2 cellular contexts compared by ENCODE assay signal in the genomic region with DNA sequence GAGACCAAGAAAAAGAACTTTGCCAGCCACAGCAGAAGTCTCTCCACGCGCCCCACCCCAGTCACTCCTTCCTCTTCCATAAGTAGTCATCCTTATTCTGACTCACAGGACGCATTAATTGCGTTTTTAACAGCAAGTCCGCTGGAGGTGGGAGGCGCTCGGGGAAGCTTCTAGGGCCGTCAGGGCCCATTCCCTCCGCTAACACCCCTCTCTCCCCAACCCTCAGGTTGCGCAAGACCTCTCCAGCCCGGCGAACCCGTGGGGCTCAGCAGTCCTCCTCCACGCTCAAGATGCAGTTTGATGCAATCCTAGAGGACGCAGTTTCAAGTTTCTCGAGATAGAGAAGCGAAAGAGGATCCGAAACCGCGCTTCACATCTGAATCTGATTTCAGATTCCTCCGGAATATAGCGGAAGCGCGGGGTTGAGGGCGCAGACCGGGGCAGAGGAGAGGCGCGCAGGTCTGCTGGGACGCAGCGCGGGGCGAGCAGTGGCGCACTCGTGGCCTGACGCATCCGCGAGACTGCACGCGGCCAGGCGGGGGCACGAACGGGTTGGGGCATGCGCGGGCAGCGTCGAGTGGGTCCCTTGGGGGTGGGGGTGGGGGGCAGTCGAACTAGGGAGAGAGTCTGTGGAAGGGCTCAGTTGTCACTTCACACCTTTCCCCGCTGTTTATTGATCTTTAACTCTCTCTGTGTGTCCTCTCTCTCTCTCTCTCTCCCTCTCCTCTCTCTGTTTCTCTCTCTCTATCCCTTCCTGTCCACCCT.
TF ChIP-seq lines count a peak whose summit lies in the region.

No MANE protein-coding gene starts in this region.

TF ChIP-seq in A549, 52 proteins besides CTCF, POLR2A, EP300 and RAD21 (continued from another document and continues in another):
- TF ChIP-seq, protein P1, sequence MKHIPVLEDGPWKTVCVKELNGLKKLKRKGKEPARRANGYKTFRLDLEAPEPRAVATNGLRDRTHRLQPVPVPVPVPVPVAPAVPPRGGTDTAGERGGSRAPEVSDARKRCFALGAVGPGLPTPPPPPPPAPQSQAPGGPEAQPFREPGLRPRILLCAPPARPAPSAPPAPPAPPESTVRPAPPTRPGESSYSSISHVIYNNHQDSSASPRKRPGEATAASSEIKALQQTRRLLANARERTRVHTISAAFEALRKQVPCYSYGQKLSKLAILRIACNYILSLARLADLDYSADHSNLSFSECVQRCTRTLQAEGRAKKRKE (CRISPR knock-in tag; IDR thresholded peaks at IDR 0.05; ENCODE audit: low read depth): 0 out of 2 replicates have a peak, but pooled peaks have one; percentile 24
- TF ChIP-seq KDM5A (IDR thresholded peaks at IDR 0.05): no peak
- TF ChIP-seq CBX8 (IDR thresholded peaks at IDR 0.05): no peak
- TF ChIP-seq MYC (IDR thresholded peaks at IDR 0.05; ENCODE audit: borderline replicate concordance, low read length): peak; percentile 83
- TF ChIP-seq JUN (IDR thresholded peaks at IDR 0.05): peak; percentile 72 to 91; a peak in 4 of 5 replicates
- no peak for TF ChIP-seq CHD2 (IDR thresholded peaks at IDR 0.05; ENCODE audit: low read length, partially characterized antibody)
- TF ChIP-seq SMC3 (IDR thresholded peaks at IDR 0.05): peak; percentile 38; the same call in 1 of the 3 replicates
- TF ChIP-seq TFCP2L1 (CRISPR knock-in tag; IDR thresholded peaks at IDR 0.05): no peak
- TF ChIP-seq, protein P2, sequence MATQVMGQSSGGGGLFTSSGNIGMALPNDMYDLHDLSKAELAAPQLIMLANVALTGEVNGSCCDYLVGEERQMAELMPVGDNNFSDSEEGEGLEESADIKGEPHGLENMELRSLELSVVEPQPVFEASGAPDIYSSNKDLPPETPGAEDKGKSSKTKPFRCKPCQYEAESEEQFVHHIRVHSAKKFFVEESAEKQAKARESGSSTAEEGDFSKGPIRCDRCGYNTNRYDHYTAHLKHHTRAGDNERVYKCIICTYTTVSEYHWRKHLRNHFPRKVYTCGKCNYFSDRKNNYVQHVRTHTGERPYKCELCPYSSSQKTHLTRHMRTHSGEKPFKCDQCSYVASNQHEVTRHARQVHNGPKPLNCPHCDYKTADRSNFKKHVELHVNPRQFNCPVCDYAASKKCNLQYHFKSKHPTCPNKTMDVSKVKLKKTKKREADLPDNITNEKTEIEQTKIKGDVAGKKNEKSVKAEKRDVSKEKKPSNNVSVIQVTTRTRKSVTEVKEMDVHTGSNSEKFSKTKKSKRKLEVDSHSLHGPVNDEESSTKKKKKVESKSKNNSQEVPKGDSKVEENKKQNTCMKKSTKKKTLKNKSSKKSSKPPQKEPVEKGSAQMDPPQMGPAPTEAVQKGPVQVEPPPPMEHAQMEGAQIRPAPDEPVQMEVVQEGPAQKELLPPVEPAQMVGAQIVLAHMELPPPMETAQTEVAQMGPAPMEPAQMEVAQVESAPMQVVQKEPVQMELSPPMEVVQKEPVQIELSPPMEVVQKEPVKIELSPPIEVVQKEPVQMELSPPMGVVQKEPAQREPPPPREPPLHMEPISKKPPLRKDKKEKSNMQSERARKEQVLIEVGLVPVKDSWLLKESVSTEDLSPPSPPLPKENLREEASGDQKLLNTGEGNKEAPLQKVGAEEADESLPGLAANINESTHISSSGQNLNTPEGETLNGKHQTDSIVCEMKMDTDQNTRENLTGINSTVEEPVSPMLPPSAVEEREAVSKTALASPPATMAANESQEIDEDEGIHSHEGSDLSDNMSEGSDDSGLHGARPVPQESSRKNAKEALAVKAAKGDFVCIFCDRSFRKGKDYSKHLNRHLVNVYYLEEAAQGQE (IDR thresholded peaks at IDR 0.05): no peak
- no peak for TF ChIP-seq FOSL2 (IDR thresholded peaks at IDR 0.05)
- peak; percentile 62 for TF ChIP-seq FOSL2 (CRISPR knock-in tag; IDR thresholded peaks at IDR 0.05)
- TF ChIP-seq, protein P3, sequence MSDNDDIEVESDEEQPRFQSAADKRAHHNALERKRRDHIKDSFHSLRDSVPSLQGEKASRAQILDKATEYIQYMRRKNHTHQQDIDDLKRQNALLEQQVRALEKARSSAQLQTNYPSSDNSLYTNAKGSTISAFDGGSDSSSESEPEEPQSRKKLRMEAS (IDR thresholded peaks at IDR 0.05): peak; percentile 98
- TF ChIP-seq RNF2 (IDR thresholded peaks at IDR 0.05; ENCODE audit: borderline replicate concordance, low read depth): 0 out of 2 replicates have a peak, but pooled peaks have one; percentile 17
- peak; percentile 68 for TF ChIP-seq PHF8 (IDR thresholded peaks at IDR 0.05; ENCODE audit: borderline replicate concordance, low read depth)
- TF ChIP-seq EHF (CRISPR knock-in tag; IDR thresholded peaks at IDR 0.05): no peak
- TF ChIP-seq CEBPB (IDR thresholded peaks at IDR 0.05): peak; percentile 98 to 100
- TF ChIP-seq, protein P4, sequence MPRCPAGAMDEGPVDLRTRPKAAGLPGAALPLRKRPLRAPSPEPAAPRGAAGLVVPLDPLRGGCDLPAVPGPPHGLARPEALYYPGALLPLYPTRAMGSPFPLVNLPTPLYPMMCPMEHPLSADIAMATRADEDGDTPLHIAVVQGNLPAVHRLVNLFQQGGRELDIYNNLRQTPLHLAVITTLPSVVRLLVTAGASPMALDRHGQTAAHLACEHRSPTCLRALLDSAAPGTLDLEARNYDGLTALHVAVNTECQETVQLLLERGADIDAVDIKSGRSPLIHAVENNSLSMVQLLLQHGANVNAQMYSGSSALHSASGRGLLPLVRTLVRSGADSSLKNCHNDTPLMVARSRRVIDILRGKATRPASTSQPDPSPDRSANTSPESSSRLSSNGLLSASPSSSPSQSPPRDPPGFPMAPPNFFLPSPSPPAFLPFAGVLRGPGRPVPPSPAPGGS (IDR thresholded peaks at IDR 0.05): peak; percentile 69; the same call in 2 of the 3 replicates
- TF ChIP-seq EHMT2 (IDR thresholded peaks at IDR 0.05; ENCODE audit: low read depth): no peak
- no peak for TF ChIP-seq ZC3H11A (IDR thresholded peaks at IDR 0.05)
- peak; percentile 98 for TF ChIP-seq HDAC2 (IDR thresholded peaks at IDR 0.05)
- peak; percentile 25; the same call in 1 of the 2 replicates for TF ChIP-seq GATA3 (IDR thresholded peaks at IDR 0.05; ENCODE audit: borderline replicate concordance)
- no peak for TF ChIP-seq ZNF302 (CRISPR knock-in tag; IDR thresholded peaks at IDR 0.05)
- TF ChIP-seq, protein P5, sequence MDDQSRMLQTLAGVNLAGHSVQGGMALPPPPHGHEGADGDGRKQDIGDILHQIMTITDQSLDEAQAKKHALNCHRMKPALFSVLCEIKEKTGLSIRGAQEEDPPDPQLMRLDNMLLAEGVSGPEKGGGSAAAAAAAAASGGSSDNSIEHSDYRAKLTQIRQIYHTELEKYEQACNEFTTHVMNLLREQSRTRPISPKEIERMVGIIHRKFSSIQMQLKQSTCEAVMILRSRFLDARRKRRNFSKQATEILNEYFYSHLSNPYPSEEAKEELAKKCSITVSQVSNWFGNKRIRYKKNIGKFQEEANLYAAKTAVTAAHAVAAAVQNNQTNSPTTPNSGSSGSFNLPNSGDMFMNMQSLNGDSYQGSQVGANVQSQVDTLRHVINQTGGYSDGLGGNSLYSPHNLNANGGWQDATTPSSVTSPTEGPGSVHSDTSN (IDR thresholded peaks at IDR 0.05): no peak
- TF ChIP-seq, protein P6, sequence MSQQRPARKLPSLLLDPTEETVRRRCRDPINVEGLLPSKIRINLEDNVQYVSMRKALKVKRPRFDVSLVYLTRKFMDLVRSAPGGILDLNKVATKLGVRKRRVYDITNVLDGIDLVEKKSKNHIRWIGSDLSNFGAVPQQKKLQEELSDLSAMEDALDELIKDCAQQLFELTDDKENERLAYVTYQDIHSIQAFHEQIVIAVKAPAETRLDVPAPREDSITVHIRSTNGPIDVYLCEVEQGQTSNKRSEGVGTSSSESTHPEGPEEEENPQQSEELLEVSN (IDR thresholded peaks at IDR 0.05; ENCODE audit: borderline replicate concordance, low read depth): peak; percentile 97
- TF ChIP-seq CBX2 (IDR thresholded peaks at IDR 0.05; ENCODE audit: borderline replicate concordance, low read depth): no peak

TF ChIP-seq in HepG2, 621 proteins besides CTCF, POLR2A, EP300 and RAD21 (continued from another document and continues in another):
- TF ChIP-seq ZNF619 (CRISPR knock-in tag; IDR thresholded peaks at IDR 0.05) (no peak), PHF8 (CRISPR knock-in tag; IDR thresholded peaks at IDR 0.05) (no peak), SIX1 (CRISPR knock-in tag; IDR thresholded peaks at IDR 0.05; ENCODE audit: borderline replicate concordance) (no peak), SRSF4 (IDR thresholded peaks at IDR 0.05; ENCODE audit: low read depth, low read length, poor library complexity, severe bottlenecking) (no peak), ZNF350 (CRISPR knock-in tag; IDR thresholded peaks at IDR 0.05; ENCODE audit: borderline replicate concordance, low read depth) (peak; percentile 26; the same call in 1 of the 2 replicates), ZNF672 (CRISPR knock-in tag; IDR thresholded peaks at IDR 0.05) (no peak), ZNF30 (CRISPR knock-in tag; IDR thresholded peaks at IDR 0.05) (no peak), KLF13 (CRISPR knock-in tag; IDR thresholded peaks at IDR 0.05) (no peak), MATR3 (CRISPR knock-in tag; IDR thresholded peaks at IDR 0.05) (no peak), ZNF10 (CRISPR knock-in tag; IDR thresholded peaks at IDR 0.05; ENCODE audit: borderline replicate concordance, low read depth) (no peak), ZBTB21 (CRISPR knock-in tag; IDR thresholded peaks at IDR 0.05) (no peak), ZNF124 (CRISPR knock-in tag; IDR thresholded peaks at IDR 0.05) (no peak), FOXC1 (CRISPR knock-in tag; IDR thresholded peaks at IDR 0.05; ENCODE audit: borderline replicate concordance) (no peak), RNF2 (conservative IDR thresholded peaks at IDR 0.05; ENCODE audit: low read depth) (no peak), ZNF292 (CRISPR knock-in tag; IDR thresholded peaks at IDR 0.05; ENCODE audit: borderline replicate concordance, low read depth) (no peak), POGZ (CRISPR knock-in tag; IDR thresholded peaks at IDR 0.05) (no peak), ZNF260 (CRISPR knock-in tag; IDR thresholded peaks at IDR 0.05; ENCODE audit: borderline replicate concordance, low read depth) (no peak), GTF2F1 (IDR thresholded peaks at IDR 0.05; ENCODE audit: low read length) (no peak)
- TF ChIP-seq, protein P7, sequence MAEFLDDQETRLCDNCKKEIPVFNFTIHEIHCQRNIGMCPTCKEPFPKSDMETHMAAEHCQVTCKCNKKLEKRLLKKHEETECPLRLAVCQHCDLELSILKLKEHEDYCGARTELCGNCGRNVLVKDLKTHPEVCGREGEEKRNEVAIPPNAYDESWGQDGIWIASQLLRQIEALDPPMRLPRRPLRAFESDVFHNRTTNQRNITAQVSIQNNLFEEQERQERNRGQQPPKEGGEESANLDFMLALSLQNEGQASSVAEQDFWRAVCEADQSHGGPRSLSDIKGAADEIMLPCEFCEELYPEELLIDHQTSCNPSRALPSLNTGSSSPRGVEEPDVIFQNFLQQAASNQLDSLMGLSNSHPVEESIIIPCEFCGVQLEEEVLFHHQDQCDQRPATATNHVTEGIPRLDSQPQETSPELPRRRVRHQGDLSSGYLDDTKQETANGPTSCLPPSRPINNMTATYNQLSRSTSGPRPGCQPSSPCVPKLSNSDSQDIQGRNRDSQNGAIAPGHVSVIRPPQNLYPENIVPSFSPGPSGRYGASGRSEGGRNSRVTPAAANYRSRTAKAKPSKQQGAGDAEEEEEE (CRISPR knock-in tag; IDR thresholded peaks at IDR 0.05; ENCODE audit: borderline replicate concordance): no peak
- TF ChIP-seq, protein P8, sequence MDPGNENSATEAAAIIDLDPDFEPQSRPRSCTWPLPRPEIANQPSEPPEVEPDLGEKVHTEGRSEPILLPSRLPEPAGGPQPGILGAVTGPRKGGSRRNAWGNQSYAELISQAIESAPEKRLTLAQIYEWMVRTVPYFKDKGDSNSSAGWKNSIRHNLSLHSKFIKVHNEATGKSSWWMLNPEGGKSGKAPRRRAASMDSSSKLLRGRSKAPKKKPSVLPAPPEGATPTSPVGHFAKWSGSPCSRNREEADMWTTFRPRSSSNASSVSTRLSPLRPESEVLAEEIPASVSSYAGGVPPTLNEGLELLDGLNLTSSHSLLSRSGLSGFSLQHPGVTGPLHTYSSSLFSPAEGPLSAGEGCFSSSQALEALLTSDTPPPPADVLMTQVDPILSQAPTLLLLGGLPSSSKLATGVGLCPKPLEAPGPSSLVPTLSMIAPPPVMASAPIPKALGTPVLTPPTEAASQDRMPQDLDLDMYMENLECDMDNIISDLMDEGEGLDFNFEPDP (CRISPR knock-in tag; conservative IDR thresholded peaks at IDR 0.05): no peak
- TF ChIP-seq, protein P9, sequence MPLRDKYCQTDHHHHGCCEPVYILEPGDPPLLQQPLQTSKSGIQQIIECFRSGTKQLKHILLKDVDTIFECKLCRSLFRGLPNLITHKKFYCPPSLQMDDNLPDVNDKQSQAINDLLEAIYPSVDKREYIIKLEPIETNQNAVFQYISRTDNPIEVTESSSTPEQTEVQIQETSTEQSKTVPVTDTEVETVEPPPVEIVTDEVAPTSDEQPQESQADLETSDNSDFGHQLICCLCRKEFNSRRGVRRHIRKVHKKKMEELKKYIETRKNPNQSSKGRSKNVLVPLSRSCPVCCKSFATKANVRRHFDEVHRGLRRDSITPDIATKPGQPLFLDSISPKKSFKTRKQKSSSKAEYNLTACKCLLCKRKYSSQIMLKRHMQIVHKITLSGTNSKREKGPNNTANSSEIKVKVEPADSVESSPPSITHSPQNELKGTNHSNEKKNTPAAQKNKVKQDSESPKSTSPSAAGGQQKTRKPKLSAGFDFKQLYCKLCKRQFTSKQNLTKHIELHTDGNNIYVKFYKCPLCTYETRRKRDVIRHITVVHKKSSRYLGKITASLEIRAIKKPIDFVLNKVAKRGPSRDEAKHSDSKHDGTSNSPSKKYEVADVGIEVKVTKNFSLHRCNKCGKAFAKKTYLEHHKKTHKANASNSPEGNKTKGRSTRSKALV (CRISPR knock-in tag; IDR thresholded peaks at IDR 0.05): peak; percentile 99
- TF ChIP-seq, protein P10, sequence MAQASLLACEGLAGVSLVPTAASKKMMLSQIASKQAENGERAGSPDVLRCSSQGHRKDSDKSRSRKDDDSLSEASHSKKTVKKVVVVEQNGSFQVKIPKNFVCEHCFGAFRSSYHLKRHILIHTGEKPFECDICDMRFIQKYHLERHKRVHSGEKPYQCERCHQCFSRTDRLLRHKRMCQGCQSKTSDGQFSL (CRISPR knock-in tag; IDR thresholded peaks at IDR 0.05): no peak
- TF ChIP-seq, protein P11, sequence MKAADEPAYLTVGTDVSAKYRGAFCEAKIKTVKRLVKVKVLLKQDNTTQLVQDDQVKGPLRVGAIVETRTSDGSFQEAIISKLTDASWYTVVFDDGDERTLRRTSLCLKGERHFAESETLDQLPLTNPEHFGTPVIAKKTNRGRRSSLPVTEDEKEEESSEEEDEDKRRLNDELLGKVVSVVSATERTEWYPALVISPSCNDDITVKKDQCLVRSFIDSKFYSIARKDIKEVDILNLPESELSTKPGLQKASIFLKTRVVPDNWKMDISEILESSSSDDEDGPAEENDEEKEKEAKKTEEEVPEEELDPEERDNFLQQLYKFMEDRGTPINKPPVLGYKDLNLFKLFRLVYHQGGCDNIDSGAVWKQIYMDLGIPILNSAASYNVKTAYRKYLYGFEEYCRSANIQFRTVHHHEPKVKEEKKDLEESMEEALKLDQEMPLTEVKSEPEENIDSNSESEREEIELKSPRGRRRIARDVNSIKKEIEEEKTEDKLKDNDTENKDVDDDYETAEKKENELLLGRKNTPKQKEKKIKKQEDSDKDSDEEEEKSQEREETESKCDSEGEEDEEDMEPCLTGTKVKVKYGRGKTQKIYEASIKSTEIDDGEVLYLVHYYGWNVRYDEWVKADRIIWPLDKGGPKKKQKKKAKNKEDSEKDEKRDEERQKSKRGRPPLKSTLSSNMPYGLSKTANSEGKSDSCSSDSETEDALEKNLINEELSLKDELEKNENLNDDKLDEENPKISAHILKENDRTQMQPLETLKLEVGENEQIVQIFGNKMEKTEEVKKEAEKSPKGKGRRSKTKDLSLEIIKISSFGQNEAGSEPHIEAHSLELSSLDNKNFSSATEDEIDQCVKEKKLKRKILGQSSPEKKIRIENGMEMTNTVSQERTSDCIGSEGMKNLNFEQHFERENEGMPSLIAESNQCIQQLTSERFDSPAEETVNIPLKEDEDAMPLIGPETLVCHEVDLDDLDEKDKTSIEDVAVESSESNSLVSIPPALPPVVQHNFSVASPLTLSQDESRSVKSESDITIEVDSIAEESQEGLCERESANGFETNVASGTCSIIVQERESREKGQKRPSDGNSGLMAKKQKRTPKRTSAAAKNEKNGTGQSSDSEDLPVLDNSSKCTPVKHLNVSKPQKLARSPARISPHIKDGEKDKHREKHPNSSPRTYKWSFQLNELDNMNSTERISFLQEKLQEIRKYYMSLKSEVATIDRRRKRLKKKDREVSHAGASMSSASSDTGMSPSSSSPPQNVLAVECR (CRISPR knock-in tag; IDR thresholded peaks at IDR 0.05; ENCODE audit: borderline replicate concordance): no peak
